In genomic region chrX:153728095-153728494, GRCh38 we compare ENCODE assay signal across 14 cellular contexts. TPM values are rescaled to one million over a fixed set of nuclear protein-coding genes. Genes with fewer than 3 reads are reported as not detected.
A peak's percentile ranks its signal among the peaks of the same experiment; 100 is the strongest.
DNase-seq lines count a peak whose midpoint lies in the region; ATAC-seq and TF ChIP-seq lines count a peak whose summit lies in the region.
"Had no signal": no experiment of that assay in that cellular context is flagged by ENCODE, and none has a peak within 500 bp of the region (broad histone marks: within the 10 kb centered on the region; RNA-seq: fewer than 3 reads in every experiment).

No MANE protein-coding gene starts in this region.

- peak overlapping the region; percentile 27; the same call in 1 of the 2 replicates for H3K27ac Mint-ChIP-seq in WTC11
- H3K27ac Mint-ChIP-seq: activated T-helper 17 cell treated with anti-CD3 and anti-CD28 coated beads, Interleukin-2, amount 50 U/mL, for 72 hours; nephron progenitor cell had no signal

- peaks cover 0 to 6% (median 0%) of the 10 kb centered on the region in 9 donors for H3K27me3 ChIP-seq in heart left ventricle
- no peaks in the 10 kb centered on the region for H3K27me3 ChIP-seq in muscle layer of colon (ENCODE audit: control insufficient read depth in 1 of 2, insufficient read depth in 2 of 2, low read length in 2 of 2)
- no peaks in the 10 kb centered on the region for H3K27me3 ChIP-seq in tibial nerve

- ATAC-seq in heart left ventricle (no peak), WTC11 (no peak), GM21737 (IDR thresholded peaks at IDR 0.05; ENCODE audit: unreplicated experiment) (no peak), GM21723 (IDR thresholded peaks at IDR 0.05; ENCODE audit: unreplicated experiment) (no peak)
- ATAC-seq: activated T-helper 17 cell treated with anti-CD3 and anti-CD28 coated beads, Interleukin-2, amount 50 U/mL, for 72 hours had no signal

- peaks cover 7% of the 10 kb centered on the region; the same call in 1 of the 2 replicates for H3K9me3 Mint-ChIP-seq in WTC11
- H3K9me3 Mint-ChIP-seq: activated T-helper 17 cell treated with anti-CD3 and anti-CD28 coated beads, Interleukin-2, amount 50 U/mL, for 72 hours had no signal

- TF ChIP-seq EP300 in tibial nerve (IDR thresholded peaks at IDR 0.05): no peak

- DNase-seq in heart left ventricle (no peak), cardiac septum (ENCODE audit: low spot score) (no peak), WTC11 (ENCODE audit: low spot score) (no peak), tibial nerve (ENCODE audit: low spot score in 2 of 2) (no peak), NCI-H128 (lab: John Stamatoyannopoulos, UW; ENCODE audit: unreplicated experiment) (no peak)
- DNase-seq: ACHN; activated CD4-positive, alpha-beta T cell treated with anti-CD3 and anti-CD28 coated beads for 4 hours; MM.1S; nephron progenitor cell had no signal

- no peak overlapping the region for H3K4me3 Mint-ChIP-seq in WTC11
- H3K4me3 Mint-ChIP-seq: nephron progenitor cell had no signal

- H3K9ac ChIP-seq in muscle layer of colon (ENCODE audit: low read length): no peak overlapping the region

- H3K9me3 ChIP-seq in heart left ventricle: peaks cover 0 to 17% (median 0%) of the 10 kb centered on the region in 12 donors
- H3K9me3 ChIP-seq in muscle layer of colon (ENCODE audit: low read length): no peaks in the 10 kb centered on the region
- no peaks in the 10 kb centered on the region for H3K9me3 ChIP-seq in tibial nerve

- no peak overlapping the region for H3K4me3 ChIP-seq in heart left ventricle
- H3K4me3 ChIP-seq in muscle layer of colon (ENCODE audit: low read depth in 1 of 2, low read length in 2 of 2): no peak overlapping the region
- H3K4me3 ChIP-seq in tibial nerve: no peak overlapping the region

- H3K4me1 ChIP-seq in heart left ventricle (peaks cover 3 to 42% (median 31%) of the 10 kb centered on the region in 12 donors), muscle layer of colon (ENCODE audit: insufficient read depth, low read length) (peaks cover 24% of the 10 kb centered on the region), tibial nerve (peaks cover 0 to 42% (median 35%) of the 10 kb centered on the region in 4 donors)

- H3K36me3 Mint-ChIP-seq in WTC11: peaks cover 7% of the 10 kb centered on the region

- intact Hi-C loops in heart left ventricle (cut with DNase I) (loop anchor here in 1 of 10 donors (10.0 kb wide), 1 partner anchor 197 kb away; the partner anchor contains the start of gene ARHGAP4), cardiac septum (cut with DNase I) (no loop called here)

- 77 to 85% (median 79%) methylated on average over 6 of the region's 6 CpGs for WGBS in heart left ventricle, 4 donors
- WGBS in tibial nerve, 2 donors: 91% methylated on average over 5 of the region's 6 CpGs; no CpG with 5 or more reads in 1 of the 2 donors

- H3K36me3 ChIP-seq in heart left ventricle (peaks cover 0 to 13% (median 0%) of the 10 kb centered on the region in 9 donors), muscle layer of colon (ENCODE audit: insufficient read depth, low read length) (peaks cover 9% of the 10 kb centered on the region), tibial nerve (peaks cover 0 to 7% (median 0%) of the 10 kb centered on the region in 3 donors)

- H3K27me3 Mint-ChIP-seq in WTC11 (ENCODE audit: low read depth): no peaks in the 10 kb centered on the region; the same call in 1 of the 2 replicates
- H3K27me3 Mint-ChIP-seq: activated T-helper 17 cell treated with anti-CD3 and anti-CD28 coated beads, Interleukin-2, amount 50 U/mL, for 72 hours had no signal

- POLR2A ChIA-PET in WTC11 (lab: Charles Lee): no interaction called here

- peaks cover 12% of the 10 kb centered on the region for H3K4me1 Mint-ChIP-seq in WTC11

- TF ChIP-seq POLR2A in heart left ventricle (IDR thresholded peaks at IDR 0.05): no peak
- no peak for TF ChIP-seq POLR2A in tibial nerve (IDR thresholded peaks at IDR 0.05)

- CTCF ChIA-PET in WTC11 (lab: Charles Lee): interaction anchor here (0.6 to 1.3 kb wide), 3 partner anchors 39 to 213 kb away, joined by 3 to 4 read pairs (median 3); no protein-coding TSS in a partner anchor

- TF ChIP-seq CTCF in heart left ventricle (IDR thresholded peaks at IDR 0.05): no peak
- TF ChIP-seq CTCF in WTC11 (IDR thresholded peaks at IDR 0.05): no peak
- no peak for TF ChIP-seq CTCF in tibial nerve (IDR thresholded peaks at IDR 0.05)

- H3K27ac ChIP-seq in heart left ventricle (peak overlapping the region in 7 of 12 donors; percentile 38 to 94 (median 91)), muscle layer of colon (ENCODE audit: low read depth, low read length) (peak overlapping the region; percentile 72), tibial nerve (peak overlapping the region in 3 of 4 donors; percentile 88 to 92 (median 91))

TF ChIP-seq in WTC11, 78 proteins besides CTCF, POLR2A, EP300 and RAD21:
- TF ChIP-seq FOXP4 (CRISPR knock-in tag; IDR thresholded peaks at IDR 0.05): no peak
- TF ChIP-seq SMAD3 (CRISPR knock-in tag; IDR thresholded peaks at IDR 0.05; ENCODE audit: borderline replicate concordance): no peak
- no peak for TF ChIP-seq ZBTB43 (CRISPR knock-in tag; IDR thresholded peaks at IDR 0.05)

RNA-seq across cellular contexts. Expression of gene ABCD1, which starts 3.4 kb away (rescaled TPM):
- 10 to 100 TPM; 13.5 to 25.6 (median 17.6) TPM for total RNA-seq in heart left ventricle
- 10 to 100 TPM; 12.9 to 13.5 TPM for polyA plus RNA-seq in heart left ventricle
- total RNA-seq in cardiac septum: 15.1 TPM
- 9.1 to 10.4 TPM (median 9.5 TPM) in 3 replicates for total RNA-seq in WTC11 (2021)
- 10 to 100 TPM; 13.0 to 36.6 (median 15.0) TPM for total RNA-seq in tibial nerve

RNA-seq across cellular contexts. Expression of gene BCAP31, which starts 3.9 kb away (rescaled TPM):
- total RNA-seq in heart left ventricle (100 to 1,000 TPM in 5 of 9 donors, 10 to 100 TPM in 4; 59.9 to 162 (median 102) TPM), cardiac septum (98.0 TPM), WTC11 (2021) (142 to 150 TPM (median 144 TPM) in 3 replicates), tibial nerve (100 to 1,000 TPM in 3 of 4 donors, 10 to 100 TPM in 1; 99.0 to 126 (median 114) TPM)
- 100 to 1,000 TPM in 1 of 2 donors, 10 to 100 TPM in 1; 87.7 to 158 TPM for polyA plus RNA-seq in heart left ventricle

RNA-seq across cellular contexts. Expression of gene PLXNB3, which starts 36.0 kb away (rescaled TPM):
- total RNA-seq in heart left ventricle: 1 to 10 TPM; 1.6 to 8.6 (median 3.5) TPM
- 1 to 10 TPM in 1 of 2 donors, under 1 TPM in 1; 0.51 to 2.8 TPM for polyA plus RNA-seq in heart left ventricle
- 7.6 TPM for total RNA-seq in cardiac septum
- total RNA-seq in WTC11 (2021): 2.5 to 4.2 TPM (median 2.9 TPM) in 3 replicates
- 10 to 100 TPM; 45.4 to 77.7 (median 50.3) TPM for total RNA-seq in tibial nerve

RNA-seq across cellular contexts. Expression of gene SLC6A8, which starts 40.4 kb away (rescaled TPM):
- 100 to 1,000 TPM; 113 to 203 (median 179) TPM for total RNA-seq in heart left ventricle
- polyA plus RNA-seq in heart left ventricle: 100 to 1,000 TPM; 138 to 241 TPM
- 144 TPM for total RNA-seq in cardiac septum
- 102 to 112 TPM (median 110 TPM) in 3 replicates for total RNA-seq in WTC11 (2021)
- total RNA-seq in tibial nerve: 10 to 100 TPM; 14.4 to 26.7 (median 21.9) TPM

RNA-seq across cellular contexts. Expression of gene SRPK3, which starts 52.7 kb away (rescaled TPM):
- total RNA-seq in heart left ventricle (10 to 100 TPM; 31.9 to 49.7 (median 38.9) TPM), cardiac septum (54.7 TPM), WTC11 (2021) (not detected in 3 replicates), tibial nerve (1 to 10 TPM in 2 of 4 donors, under 1 TPM in 2; 0.87 to 5.1 (median 1.4) TPM)
- 10 to 100 TPM in 1 of 2 donors, 1 to 10 TPM in 1; 8.8 to 39.8 TPM for polyA plus RNA-seq in heart left ventricle
- total RNA-seq: activated T-helper 17 cell treated with anti-CD3 and anti-CD28 coated beads, Interleukin-2, amount 50 U/mL, for 72 hours; H1 had no signal
- polyA plus RNA-seq: H1 had no signal
